Comparison of ENCODE assay signal across 13 cellular contexts in genomic region chr1:18010408-18010807, GRCh38.
DNase-seq lines count a peak whose midpoint lies in the region; ATAC-seq, FAIRE-seq and TF ChIP-seq lines count a peak whose summit lies in the region.
"Had no signal": no experiment of that assay in that cellular context is flagged by ENCODE, and none has a peak within 500 bp of the region (broad histone marks: within the 10 kb centered on the region; RNA-seq: fewer than 3 reads in every experiment).

No MANE protein-coding gene starts in this region.

- 0 out of 2 replicates have a peak overlapping the region, but pooled peaks have one; percentile 37 for H2BK20ac ChIP-seq in H1 (ENCODE audit: low read length)

- H4K20me1 ChIP-seq in HCT116 (ENCODE audit: insufficient read depth): no peaks in the 10 kb centered on the region
- no peaks in the 10 kb centered on the region for H4K20me1 ChIP-seq in H1 (replicated peaks in 1 of 2; ENCODE audit: control insufficient read depth in 1 of 2, insufficient read depth in 2 of 2, low read length in 2 of 2)

- no peak overlapping the region for H3K18ac ChIP-seq in H1 (ENCODE audit: extremely low read depth, low read length)

- H3K4me2 ChIP-seq in HCT116 (ENCODE audit: low read length) (no peak overlapping the region), H1 (ENCODE audit: insufficient read depth in 1 of 2, low read depth in 2 of 2, low read length in 2 of 2) (no peak overlapping the region)
- H3K4me2 ChIP-seq: BLaER1 had no signal

- no peak overlapping the region for H3K9ac ChIP-seq in HCT116 (ENCODE audit: low read length)
- H3K9ac ChIP-seq in H1 (replicated peaks in 1 of 4; ENCODE audit: extremely low read depth in 1 of 4, low read depth in 3 of 4, low read length in 3 of 4): no peak overlapping the region
- H3K9ac ChIP-seq: BLaER1 had no signal

- CTCF ChIA-PET in HCT116 (lab: Charles Lee) (no interaction called here), H1 (lab: Charles Lee; ENCODE audit: partially characterized antibody) (interaction anchor here (0.9 to 1.5 kb wide), 3 partner anchors 32 to 349 kb away, joined by 3 to 4 read pairs (median 3); no protein-coding TSS in a partner anchor)
- CTCF ChIA-PET in CD4-positive, alpha-beta T cell (lab: Charles Lee): no interaction called here

- H3K4me1 Mint-ChIP-seq in CD4-positive, alpha-beta T cell (ENCODE audit: low read depth): no peaks in the 10 kb centered on the region

- no peak for TF ChIP-seq CTCF in HCT116 (IDR thresholded peaks at IDR 0.05 in 2 of 3, conservative IDR thresholded peaks at IDR 0.05 in 1 of 3; ENCODE audit: borderline replicate concordance in 1 of 3, insufficient read depth in 1 of 3, low read depth in 2 of 3, low read length in 2 of 3)
- no peak for TF ChIP-seq CTCF in H1 (IDR thresholded peaks at IDR 0.05; ENCODE audit: control extremely low read depth in 1 of 3, insufficient read depth in 1 of 3, low read depth in 1 of 3, low read length in 3 of 3)
- TF ChIP-seq CTCF in CD4-positive, alpha-beta T cell (IDR thresholded peaks at IDR 0.05): no peak

- no peak overlapping the region for H4K5ac ChIP-seq in H1 (ENCODE audit: insufficient read length, low read depth, low read length)

- TF ChIP-seq POLR2A in HCT116 (IDR thresholded peaks at IDR 0.05; ENCODE audit: borderline replicate concordance, extremely low read depth, insufficient read depth, insufficient read length) (no peak), H1 (IDR thresholded peaks at IDR 0.05; ENCODE audit: control extremely low read depth in 1 of 2, low read depth in 2 of 2, low read length in 2 of 2) (no peak)

- H2BK15ac ChIP-seq in H1 (ENCODE audit: low read length): no peak overlapping the region

- no peaks in the 10 kb centered on the region for H3K79me1 ChIP-seq in H1 (ENCODE audit: low read depth, low read length)

- H3K27ac Mint-ChIP-seq in CD4-positive, alpha-beta T cell: no peak overlapping the region
- H3K27ac Mint-ChIP-seq: HFFc6 had no signal

- H3K56ac ChIP-seq in H1 (replicated peaks; ENCODE audit: insufficient read length, low read depth, low read length): no peak overlapping the region

- no peak overlapping the region for H2BK5ac ChIP-seq in H1 (ENCODE audit: low read depth, low read length)

- FAIRE-seq in H1 (lab: Jason Lieb, UNC): no peak
- FAIRE-seq: GM12878, GM18507 had no signal

- H3K9me2 ChIP-seq in HCT116 (ENCODE audit: insufficient read depth): no peaks in the 10 kb centered on the region

- H3K14ac ChIP-seq in H1 (ENCODE audit: insufficient read length): no peak overlapping the region

- H3K27me3 ChIP-seq in HCT116 (ENCODE audit: insufficient read depth, low read length): peaks cover 56% of the 10 kb centered on the region
- H3K27me3 ChIP-seq in H1 (replicated peaks in 1 of 4; ENCODE audit: control insufficient read depth in 3 of 4, extremely low read depth in 1 of 4, insufficient read depth in 3 of 4, low read length in 3 of 4): no peaks in the 10 kb centered on the region; a peak in 1 of 7 replicates
- peaks cover 7% of the 10 kb centered on the region for H3K27me3 ChIP-seq in CD4-positive, alpha-beta T cell (ENCODE audit: control insufficient read depth, insufficient read depth, low read length)
- H3K27me3 ChIP-seq: BLaER1 had no signal

- H2BK120ac ChIP-seq in H1 (replicated peaks; ENCODE audit: low read depth, low read length): no peak overlapping the region

- peaks cover 33% of the 10 kb centered on the region for H3K27me3 Mint-ChIP-seq in CD4-positive, alpha-beta T cell

- H3K4ac ChIP-seq in H1 (replicated peaks; ENCODE audit: insufficient read length, low read depth, low read length): no peak overlapping the region

- H3K23ac ChIP-seq in H1 (ENCODE audit: insufficient read length): no peak overlapping the region

- TF ChIP-seq EP300 in H1 (IDR thresholded peaks at IDR 0.05; ENCODE audit: borderline replicate concordance in 1 of 2, low read depth in 2 of 2, low read length in 2 of 2): no peak

- intact Hi-C loops in HCT116 (cut with micrococcal nuclease): no loop called here
- intact Hi-C loops in CD4-positive, alpha-beta T cell (cut with DNase I, micrococcal nuclease): no loop called here

- peak; percentile 65 for ATAC-seq in HCT116
- no peak for ATAC-seq in GM21717 (IDR thresholded peaks at IDR 0.05; ENCODE audit: unreplicated experiment)
- ATAC-seq in GM21515 (IDR thresholded peaks at IDR 0.05; ENCODE audit: unreplicated experiment): no peak
- ATAC-seq in CD4-positive, alpha-beta T cell (ENCODE audit: poor library complexity): no peak
- ATAC-seq: GM12878 had no signal

- H3K79me2 ChIP-seq in HCT116 (ENCODE audit: insufficient read depth, low read length) (no peaks in the 10 kb centered on the region), H1 (ENCODE audit: control insufficient read depth in 1 of 2, insufficient read depth in 2 of 2, low read length in 2 of 2) (no peaks in the 10 kb centered on the region)

- H3K36me3 ChIP-seq in HCT116 (ENCODE audit: control insufficient read depth in 1 of 2, insufficient read depth in 2 of 2, low read length in 2 of 2) (no peaks in the 10 kb centered on the region), H1 (ENCODE audit: control insufficient read depth in 2 of 4, insufficient read depth in 4 of 4, low read length in 3 of 4) (no peaks in the 10 kb centered on the region)
- H3K36me3 ChIP-seq: BLaER1, HAP-1 had no signal

- no peaks in the 10 kb centered on the region for H3K9me3 ChIP-seq in HCT116 (ENCODE audit: control insufficient read depth in 1 of 2, insufficient read depth in 1 of 2, low read depth in 1 of 2, low read length in 2 of 2)
- no peaks in the 10 kb centered on the region; a peak in 1 of 4 replicates for H3K9me3 ChIP-seq in H1 (ENCODE audit: insufficient read depth in 2 of 2, low read depth in 1 of 2, low read length in 1 of 2)
- H3K9me3 ChIP-seq in CD4-positive, alpha-beta T cell (ENCODE audit: control insufficient read depth, low read length): no peaks in the 10 kb centered on the region
- H3K9me3 ChIP-seq: BLaER1, HAP-1 had no signal

- peak overlapping the region; percentile 6; the same call in 1 of the 2 replicates for H2BK12ac ChIP-seq in H1 (ENCODE audit: low read depth, low read length)

- RAD21 ChIA-PET in HCT116 (lab: Charles Lee; ENCODE audit: low non-redundant PET in 1 of 2, low total read pairs in 2 of 2, uncharacterized antibody in 2 of 2, unreplicated experiment in 2 of 2): no interaction called here

- no peak overlapping the region for H4K91ac ChIP-seq in H1 (replicated peaks; ENCODE audit: insufficient read length, low read length)

- POLR2A ChIA-PET in HCT116 (lab: Charles Lee): no interaction called here
- POLR2A ChIA-PET in H1 (lab: Charles Lee; ENCODE audit: partially characterized antibody): interaction anchor here (0.7 kb wide), 1 partner anchor 941 kb away, joined by 4 read pairs; no protein-coding TSS in a partner anchor
- POLR2A ChIA-PET in CD4-positive, alpha-beta T cell (lab: Charles Lee): no interaction called here

- H3K4me3 ChIP-seq in HCT116 (replicated peaks in 1 of 2; ENCODE audit: low read depth in 1 of 2, low read length in 2 of 2): no peak overlapping the region
- H3K4me3 ChIP-seq in H1 (ENCODE audit: extremely low read depth in 1 of 4, insufficient read depth in 2 of 4, low read depth in 3 of 4, low read length in 4 of 4): no peak overlapping the region
- H3K4me3 ChIP-seq: BLaER1, GM12878, HAP-1 had no signal

- no peaks in the 10 kb centered on the region for H3K23me2 ChIP-seq in H1 (ENCODE audit: low read depth, low read length)

- no TSS peak for BruUV-seq in HCT116 (replicated peaks; lab: Mats Ljungman, UMichigan)

- H2AK5ac ChIP-seq in H1 (ENCODE audit: low read depth, low read length): no peak overlapping the region

- no peak overlapping the region for H3K4me3 Mint-ChIP-seq in CD4-positive, alpha-beta T cell
- H3K4me3 Mint-ChIP-seq: HFFc6 had no signal

- no peak overlapping the region for H4K8ac ChIP-seq in H1 (ENCODE audit: extremely low read depth, insufficient read depth, low read length)

- no peaks in the 10 kb centered on the region for H3K4me1 ChIP-seq in HCT116 (ENCODE audit: control insufficient read depth in 1 of 2, insufficient read depth in 2 of 2, low read length in 2 of 2)
- peaks cover 5 to 10% (median 5%) of the 10 kb centered on the region in 4 experiments for H3K4me1 ChIP-seq in H1 (replicated peaks in 1 of 4; ENCODE audit: control insufficient read depth in 3 of 4, insufficient read depth in 4 of 4, low read length in 3 of 4)
- H3K4me1 ChIP-seq: BLaER1, HAP-1 had no signal

- H3K27ac ChIP-seq in HCT116 (ENCODE audit: low read depth, low read length): no peak overlapping the region
- H3K27ac ChIP-seq in H1 (ENCODE audit: low read depth, low read length): no peak overlapping the region
- H3K27ac ChIP-seq in CD4-positive, alpha-beta T cell (ENCODE audit: low read depth, low read length): no peak overlapping the region
- H3K27ac ChIP-seq: BLaER1 had no signal

- no peaks in the 10 kb centered on the region for H3K36me3 Mint-ChIP-seq in CD4-positive, alpha-beta T cell (ENCODE audit: low read depth)

- TF ChIP-seq RAD21 in HCT116 (IDR thresholded peaks at IDR 0.05; ENCODE audit: low read depth) (no peak), H1 (IDR thresholded peaks at IDR 0.05 in 1 of 2, conservative IDR thresholded peaks at IDR 0.05 in 1 of 2; ENCODE audit: low read depth in 2 of 2, low read length in 2 of 2) (no peak)

- WGBS in H1 (ENCODE audit: extremely low coverage in 1 of 2, insufficient coverage in 1 of 2, insufficient read length in 1 of 2, insufficient replicate concordance in 2 of 2, low coverage in 1 of 2, low lambda C conversion rate in 2 of 2, missing lambda C conversion rate in 1 of 2), 2 experiments: 94% methylated on average over 4 of the region's 4 CpGs; no CpG with 5 or more reads in 1 of the 2 experiments

- H2AFZ ChIP-seq in HCT116 (ENCODE audit: low read depth, low read length, poor library complexity, severe bottlenecking): no peak overlapping the region
- no peak overlapping the region for H2AFZ ChIP-seq in H1 (ENCODE audit: low read length)

- DNase-seq in HCT116 (ENCODE audit: low read depth, low spot score) (peak; percentile 12), NAMALWA (ENCODE audit: low spot score) (peak; percentile 61), H1 (ENCODE audit: low read depth in 1 of 2, low spot score in 2 of 2) (no peak)
- DNase-seq in CD4-positive, alpha-beta T cell: no peak
- DNase-seq: DMS 273 treated with DMSO at 0.1 percent for 48 hours, GOT3, HFFc6 had no signal

- no peaks in the 10 kb centered on the region for H3K9me3 Mint-ChIP-seq in CD4-positive, alpha-beta T cell

TF ChIP-seq in HCT116, 20 proteins besides CTCF, POLR2A, EP300 and RAD21 (continues in another document):
- TF ChIP-seq YY1 (IDR thresholded peaks at IDR 0.05; ENCODE audit: extremely low read depth, insufficient replicate concordance, low read depth, low read length) (no peak), FOSL1 (IDR thresholded peaks at IDR 0.05; ENCODE audit: low read depth) (no peak), TCF7L2 (IDR thresholded peaks at IDR 0.05; ENCODE audit: borderline replicate concordance, extremely low read depth, insufficient read depth, insufficient read length) (no peak)

Comparison
In these comparisons a context has a peak if more than half of its experiments do, and no peak if none do; other contexts are left out.
1. DNase-seq: peak in HCT116 (single experiment) and NAMALWA (single experiment); none in H1 (0 of 2) and CD4-positive, alpha-beta T cell (0 of 10).